Comparison of ENCODE assay signal across 39 cellular contexts in the genomic region with DNA sequence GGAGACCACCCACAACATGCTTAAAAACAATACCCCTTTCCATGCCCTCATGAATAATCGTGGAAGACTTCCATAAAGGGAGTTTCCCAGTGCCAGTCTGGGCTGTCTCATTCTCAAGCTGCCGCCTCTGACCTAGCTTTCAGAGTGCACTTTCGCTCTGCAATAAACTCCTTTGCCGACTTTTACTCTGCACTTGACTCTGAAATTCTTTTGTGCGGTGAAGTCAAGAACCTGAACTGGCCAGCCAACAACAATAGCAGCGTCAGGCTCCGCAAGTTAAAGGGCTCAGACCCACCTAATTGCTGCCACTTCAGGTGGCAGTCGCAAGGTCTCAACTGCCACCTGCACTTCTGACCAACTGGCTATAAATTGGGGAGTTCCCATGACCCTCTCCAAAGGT. TPM values are rescaled to one million over a fixed set of nuclear protein-coding genes. Genes with fewer than 3 reads are reported as not detected.
"Had no signal": no experiment of that assay in that cellular context is flagged by ENCODE, and none has a peak within 500 bp of the region (broad histone marks: within the 10 kb centered on the region; RNA-seq: fewer than 3 reads in every experiment).

No MANE protein-coding gene starts in this region.

- H3K9me3 Mint-ChIP-seq: stimulated activated memory B cell treated with anti-CD40 and anti-IgM and Interleukin-4, amounts not matched to agents 10 μg/mL and 1 μg/mL and 100 μg/mL, for 72 hours; stimulated activated naive CD8-positive, alpha-beta T cell treated with anti-CD3 and anti-CD28 coated beads, Interleukin-15, amount 100 ng/mL, for 72 hours had no signal

- H3K4me3 ChIP-seq: ascending aorta, coronary artery, dorsolateral prefrontal cortex, pancreas, prostate gland, smooth muscle cell, tibial artery had no signal

- H3K4me1 Mint-ChIP-seq: activated naive CD8-positive, alpha-beta T cell treated with anti-CD3 and anti-CD28 coated beads, Interleukin-2, amount 10 ng/mL, durations not matched to agents 7 days and 5 days; brain; mesothelial cell of epicardium; stimulated activated memory B cell treated with anti-CD40 and anti-IgM and Interleukin-4, amounts not matched to agents 10 μg/mL and 1 μg/mL and 100 μg/mL, for 72 hours; T-helper 17 cell had no signal

- H3K4me3 Mint-ChIP-seq: activated naive CD4-positive, alpha-beta T cell treated with anti-CD3 and anti-CD28 coated beads, Interleukin-2, amount 10 ng/mL, durations not matched to agents 7 days and 5 days; activated naive CD8-positive, alpha-beta T cell treated with anti-CD3 and anti-CD28 coated beads, Interleukin-2, amount 10 ng/mL, durations not matched to agents 7 days and 5 days; activated T-helper 1 cell treated with anti-CD3 and anti-CD28 coated beads, Interleukin-12 subunit alpha, Interleukin-12 subunit beta, Interleukin-2, Interleukin-4 antibody, amounts not matched to agents 30 ng/mL and 10 ng/mL and 1 ng/mL, durations not matched to agents 14 hours and 24 hours and 36 hours; mesothelial cell of epicardium; nephron progenitor cell; stimulated activated memory B cell treated with anti-CD40 and anti-IgM and Interleukin-4, amounts not matched to agents 10 μg/mL and 1 μg/mL and 100 μg/mL, for 72 hours; stimulated activated naive CD8-positive, alpha-beta T cell treated with anti-CD3 and anti-CD28 coated beads, Interleukin-15, amount 100 ng/mL, for 72 hours; T-helper 17 cell had no signal

- H3K36me3 Mint-ChIP-seq: activated naive CD4-positive, alpha-beta T cell treated with anti-CD3 and anti-CD28 coated beads, Interleukin-2, amount 10 ng/mL, durations not matched to agents 7 days and 5 days; activated naive CD8-positive, alpha-beta T cell treated with anti-CD3 and anti-CD28 coated beads, Interleukin-2, amount 10 ng/mL, durations not matched to agents 7 days and 5 days; brain; mesothelial cell of epicardium; naive B cell; stimulated activated memory B cell treated with anti-CD40 and anti-IgM and Interleukin-4, amounts not matched to agents 10 μg/mL and 1 μg/mL and 100 μg/mL, for 72 hours had no signal

- H3K9me3 ChIP-seq: pancreas, prostate gland had no signal

- H3K4me2 ChIP-seq: smooth muscle cell had no signal

- H3K27me3 ChIP-seq: ascending aorta, pancreas, tibial artery had no signal

- ATAC-seq: activated CD4-positive, CD25-positive, alpha-beta regulatory T cell treated with anti-CD3 and anti-CD28 coated beads, Interleukin-2, amount 50 U/mL, for 24 hours; esophagus mucosa; pancreas; stimulated activated memory B cell treated with anti-CD40 and anti-IgM and Interleukin-4, amounts not matched to agents 10 μg/mL and 1 μg/mL and 100 μg/mL, for 72 hours; stimulated activated naive CD8-positive, alpha-beta T cell treated with anti-CD3 and anti-CD28 coated beads, Interleukin-15, amount 100 ng/mL, for 72 hours; T-helper 17 cell had no signal

- H3K36me3 ChIP-seq: ascending aorta, pancreas, prostate gland, tibial artery, WERI-Rb-1 had no signal

- H3K27ac ChIP-seq: ascending aorta, coronary artery, dorsolateral prefrontal cortex, pancreas, prostate gland, tibial artery, WERI-Rb-1 had no signal

- H3K4me1 ChIP-seq: ascending aorta, pancreas, prostate gland, tibial artery had no signal

- H3K27ac Mint-ChIP-seq: activated naive CD4-positive, alpha-beta T cell treated with anti-CD3 and anti-CD28 coated beads, Interleukin-2, amount 10 ng/mL, durations not matched to agents 7 days and 5 days; activated naive CD8-positive, alpha-beta T cell treated with anti-CD3 and anti-CD28 coated beads, Interleukin-2, amount 10 ng/mL, durations not matched to agents 7 days and 5 days; activated T-helper 1 cell treated with anti-CD3 and anti-CD28 coated beads, Interleukin-12 subunit alpha, Interleukin-12 subunit beta, Interleukin-2, Interleukin-4 antibody, amounts not matched to agents 30 ng/mL and 10 ng/mL and 1 ng/mL, durations not matched to agents 14 hours and 24 hours and 36 hours; brain; mesothelial cell of epicardium; nephron progenitor cell; stimulated activated memory B cell treated with anti-CD40 and anti-IgM and Interleukin-4, amounts not matched to agents 10 μg/mL and 1 μg/mL and 100 μg/mL, for 72 hours; stimulated activated naive CD8-positive, alpha-beta T cell treated with anti-CD3 and anti-CD28 coated beads, Interleukin-15, amount 100 ng/mL, for 72 hours; T-helper 17 cell had no signal

- DNase-seq: activated CD4-positive, alpha-beta T cell treated with anti-CD3 and anti-CD28 coated beads for 48 hours; activated CD4-positive, alpha-beta T cell treated with anti-CD3 and anti-CD28 coated beads, Interleukin-2, amount 50 U/mL, for 48 hours; activated CD8-positive, alpha-beta memory T cell treated with anti-CD3 and anti-CD28 coated beads for 24 hours; activated CD8-positive, alpha-beta memory T cell treated with anti-CD3 and anti-CD28 coated beads, Interleukin-2, amount 50 U/mL, for 4 hours; activated gamma-delta T cell; activated naive CD4-positive, alpha-beta T cell treated with anti-CD3 and anti-CD28 coated beads, Interleukin-2, amount 10 ng/mL, durations not matched to agents 7 days and 5 days; activated naive CD8-positive, alpha-beta T cell treated with anti-CD3 and anti-CD28 coated beads, Interleukin-2, amount 10 ng/mL, durations not matched to agents 7 days and 5 days; activated T-cell treated with anti-CD3 and anti-CD28 coated beads, Interleukin-2, amount 50 U/mL, for 1 hour; dorsolateral prefrontal cortex; effector memory CD4-positive, alpha-beta T cell; foreskin fibroblast; head of caudate nucleus; hypothalamus; naive B cell; nephron progenitor cell; pancreas; stimulated activated CD4-positive, alpha-beta T cell treated with anti-CD3 and anti-CD28 coated beads, Interleukin-1b, Interleukin-23, amount 100 ng/mL, for 48 hours; stimulated activated CD4-positive, alpha-beta T cell treated with anti-CD3 and anti-CD28 coated beads, Interleukin-4, amount 100 ng/mL, for 4 hours; stimulated activated CD8-positive, alpha-beta memory T cell treated with anti-CD3 and anti-CD28 coated beads, Interleukin-4, amount 100 ng/mL, for 48 hours; stimulated activated naive CD8-positive, alpha-beta T cell treated with anti-CD3 and anti-CD28 coated beads, Interleukin-15, amount 100 ng/mL, for 72 hours; substantia nigra; T-helper 17 cell; T1000; tibial artery; WERI-Rb-1 had no signal

RNA-seq across cellular contexts. Expression of gene LEUTX, which starts 10.3 kb away (rescaled TPM):
- total RNA-seq: activated naive CD8-positive, alpha-beta T cell treated with anti-CD3 and anti-CD28 coated beads, Interleukin-2, amount 10 ng/mL, durations not matched to agents 7 days and 5 days; activated T-helper 1 cell treated with anti-CD3 and anti-CD28 coated beads, Interleukin-12 subunit alpha, Interleukin-12 subunit beta, Interleukin-2, Interleukin-4 antibody, amounts not matched to agents 30 ng/mL and 10 ng/mL and 1 ng/mL, durations not matched to agents 14 hours and 24 hours and 36 hours; ascending aorta; cardiac septum; cerebellum; dorsolateral prefrontal cortex; esophagus mucosa; liver; mesothelial cell of epicardium; pancreas; prostate gland; smooth muscle cell; T-helper 17 cell; ureter had no signal

RNA-seq across cellular contexts. Expression of gene CLC, which starts 30.5 kb away (rescaled TPM):
- total RNA-seq: activated naive CD8-positive, alpha-beta T cell treated with anti-CD3 and anti-CD28 coated beads, Interleukin-2, amount 10 ng/mL, durations not matched to agents 7 days and 5 days; ascending aorta; cerebellum; esophagus mucosa; mesothelial cell of epicardium; prostate gland; smooth muscle cell; ureter had no signal
